25 cellular contexts compared by ENCODE assay signal in the genomic region with DNA sequence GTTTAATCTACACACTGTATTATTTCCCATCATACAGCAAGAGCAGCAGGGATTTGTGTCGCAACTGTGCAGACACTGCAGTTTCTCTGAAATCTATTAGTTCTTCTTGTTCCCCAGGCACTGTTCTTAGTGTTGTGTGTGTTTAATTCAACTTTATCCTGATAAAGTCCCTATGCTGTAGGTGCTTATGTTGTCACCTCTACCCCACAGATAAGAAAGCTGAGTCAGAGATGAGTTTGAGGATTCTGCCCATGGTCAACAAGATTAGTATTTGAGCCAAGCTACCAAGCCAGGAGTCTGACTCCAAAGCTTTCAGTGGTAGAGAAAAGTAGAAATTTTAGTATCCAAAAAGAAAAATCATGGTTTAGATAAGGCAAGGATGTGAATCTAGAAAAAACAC. TPM values are rescaled to one million over a fixed set of nuclear protein-coding genes. Genes with fewer than 3 reads are reported as not detected.
"Had no signal": no experiment of that assay in that cellular context is flagged by ENCODE, and none has a peak within 500 bp of the region (broad histone marks: within the 10 kb centered on the region; RNA-seq: fewer than 3 reads in every experiment).

No MANE protein-coding gene starts in this region.

- H3K4me3 Mint-ChIP-seq: activated CD4-positive, alpha-beta memory T cell treated with anti-CD3 and anti-CD28 coated beads, Interleukin-2, amount 10 ng/mL, durations not matched to agents 7 days and 5 days; activated naive CD8-positive, alpha-beta T cell treated with anti-CD3 and anti-CD28 coated beads, Interleukin-2, amount 10 ng/mL, durations not matched to agents 7 days and 5 days; brain; mesothelial cell of epicardium; nephron progenitor cell had no signal

- H3K4me1 Mint-ChIP-seq: brain, nephron progenitor cell had no signal

- H3K27ac ChIP-seq: tibial nerve had no signal

- DNase-seq: activated CD4-positive, alpha-beta memory T cell treated with anti-CD3 and anti-CD28 coated beads, Interleukin-2, amount 10 ng/mL, durations not matched to agents 7 days and 5 days; activated CD4-positive, alpha-beta T cell treated with anti-CD3 and anti-CD28 coated beads for 48 hours; activated CD4-positive, CD25-positive, alpha-beta regulatory T cell; activated naive CD4-positive, alpha-beta T cell treated with Interleukin-2 at 50 U/mL for 16 hours; activated naive CD8-positive, alpha-beta T cell treated with anti-CD3 and anti-CD28 coated beads, Interleukin-2, amount 10 ng/mL, durations not matched to agents 7 days and 5 days; activated T-cell treated with anti-CD3 and anti-CD28 coated beads, Interleukin-2, amount 50 U/mL, for 1 hour; anterior cingulate cortex; cortex of kidney; foreskin melanocyte; glutamatergic neuron; hippocampal formation; kidney; nephron progenitor cell; nucleus accumbens; posterior cingulate gyrus; retina; stimulated activated CD8-positive, alpha-beta memory T cell treated with anti-CD3 and anti-CD28 coated beads, Interleukin-4, amount 100 ng/mL, for 48 hours; stimulated activated naive CD4-positive, alpha-beta T cell treated with Interleukin-2 at 50 U/mL for 16 hours had no signal

- H3K27ac Mint-ChIP-seq: activated CD4-positive, alpha-beta memory T cell treated with anti-CD3 and anti-CD28 coated beads, Interleukin-2, amount 10 ng/mL, durations not matched to agents 7 days and 5 days; activated naive CD8-positive, alpha-beta T cell treated with anti-CD3 and anti-CD28 coated beads, Interleukin-2, amount 10 ng/mL, durations not matched to agents 7 days and 5 days; activated T-helper 17 cell treated with anti-CD3 and anti-CD28 coated beads, Interleukin-2, amount 50 U/mL, for 72 hours; brain; mesothelial cell of epicardium; nephron progenitor cell had no signal

- H3K9me3 Mint-ChIP-seq: activated CD4-positive, alpha-beta memory T cell treated with anti-CD3 and anti-CD28 coated beads, Interleukin-2, amount 10 ng/mL, durations not matched to agents 7 days and 5 days; activated naive CD8-positive, alpha-beta T cell treated with anti-CD3 and anti-CD28 coated beads, Interleukin-2, amount 10 ng/mL, durations not matched to agents 7 days and 5 days; activated T-helper 17 cell treated with anti-CD3 and anti-CD28 coated beads, Interleukin-2, amount 50 U/mL, for 72 hours; brain; mesothelial cell of epicardium; nephron progenitor cell had no signal

- H3K36me3 Mint-ChIP-seq: activated naive CD8-positive, alpha-beta T cell treated with anti-CD3 and anti-CD28 coated beads, Interleukin-2, amount 10 ng/mL, durations not matched to agents 7 days and 5 days; brain; mesothelial cell of epicardium had no signal

- ATAC-seq: activated T-helper 17 cell treated with anti-CD3 and anti-CD28 coated beads, Interleukin-2, amount 50 U/mL, for 72 hours; esophagus mucosa; left lobe of liver had no signal

- H3K27me3 Mint-ChIP-seq: activated T-helper 17 cell treated with anti-CD3 and anti-CD28 coated beads, Interleukin-2, amount 50 U/mL, for 72 hours had no signal

RNA-seq across cellular contexts. Expression of a gene that starts 53.1 kb away (rescaled TPM):
- total RNA-seq: activated CD4-positive, alpha-beta memory T cell treated with anti-CD3 and anti-CD28 coated beads, Interleukin-2, amount 10 ng/mL, durations not matched to agents 7 days and 5 days; activated naive CD8-positive, alpha-beta T cell treated with anti-CD3 and anti-CD28 coated beads, Interleukin-2, amount 10 ng/mL, durations not matched to agents 7 days and 5 days; lung microvascular endothelial cell had no signal
